ENCODE assay signal across 8 cellular contexts in genomic region chr13:49996951-49997895, GRCh38. TPM values are rescaled to one million over a fixed set of nuclear protein-coding genes. Genes with fewer than 3 reads are reported as not detected.
A peak's percentile ranks its signal among the peaks of the same experiment; 100 is the strongest.
DNase-seq lines count a peak whose midpoint lies in the region; ATAC-seq and TF ChIP-seq lines count a peak whose summit lies in the region.

Gene TRIM13, plus strand, starts transcription at chr13:49997042. Its CDS starts 14,899 bp downstream, at chr13:50011941.

- intact Hi-C loops in stomach (cut with DNase I; ENCODE audit: low total_unique reads): no loop called here

- H3F3A ChIP-seq in neural cell (ENCODE audit: insufficient read depth, low read length, poor library complexity, severe bottlenecking): no peaks in the 10 kb centered on the region

- H3K9me2 ChIP-seq in Karpas-422 (replicated peaks; ENCODE audit: insufficient read depth, low read length) (no peaks in the 10 kb centered on the region), neural cell (ENCODE audit: insufficient read depth, low read length) (no peaks in the 10 kb centered on the region)

- H3K4me2 ChIP-seq in Karpas-422 (ENCODE audit: low read depth, low read length, poor library complexity, severe bottlenecking): peak within 1 kb of the TSS; percentile 93
- peak within 1 kb of the TSS; percentile 99 for H3K4me2 ChIP-seq in neural cell (ENCODE audit: low read length)

- peak; percentile 77 for TF ChIP-seq CTCF in fibroblast of the aortic adventitia (IDR thresholded peaks at IDR 0.05; ENCODE audit: insufficient read depth, low read length)
- peak; percentile 89 for TF ChIP-seq CTCF in neural cell (IDR thresholded peaks at IDR 0.05; ENCODE audit: poor library complexity, severe bottlenecking)
- peak in 5 of 7 experiments; percentile 51 to 73 (median 67) for TF ChIP-seq CTCF in stomach (IDR thresholded peaks at IDR 0.05)

- peak; percentile 59 for ATAC-seq in GM21825 (IDR thresholded peaks at IDR 0.05; ENCODE audit: unreplicated experiment)

- DNase-seq in EL (peak; percentile 88), Karpas-422 (peak; percentile 95), SHP77 (lab: John Stamatoyannopoulos, UW) (peak; percentile 72 to 73), fibroblast of the aortic adventitia (ENCODE audit: low read depth) (peak; percentile 89), stomach (peak; percentile 91)
- DNase-seq in activated effector memory CD4-positive, alpha-beta T cell treated with anti-CD3 and anti-CD28 coated beads, Interleukin-2, amount 50 U/mL, for 16 hours: peak; percentile 93

- TF ChIP-seq EP300 in neural cell (conservative IDR thresholded peaks at IDR 0.05; ENCODE audit: poor library complexity, severe bottlenecking) (peak; percentile 21), stomach (IDR thresholded peaks at IDR 0.05) (no peak)

- peaks cover 54% of the 10 kb centered on the region for H3K4me1 ChIP-seq in Karpas-422 (ENCODE audit: low read length)
- H3K4me1 ChIP-seq in stomach: peaks cover 19 to 54% (median 45%) of the 10 kb centered on the region in 4 donors

- TF ChIP-seq POLR2A in stomach (IDR thresholded peaks at IDR 0.05): no peak

- peak; percentile 72 for TF ChIP-seq RAD21 in neural cell (conservative IDR thresholded peaks at IDR 0.05)

- H3K9ac ChIP-seq in Karpas-422 (ENCODE audit: low read length) (peak within 1 kb of the TSS; percentile 99), neural cell (ENCODE audit: low read length) (peak within 1 kb of the TSS; percentile 99)

- H2AFZ ChIP-seq in Karpas-422 (ENCODE audit: low read length) (peak within 1 kb of the TSS; percentile 79; the same call in 1 of the 2 replicates), neural cell (ENCODE audit: low read depth, low read length) (peak within 1 kb of the TSS; percentile 99)

- H3K79me2 ChIP-seq in Karpas-422 (ENCODE audit: low read length) (peaks cover 34% of the 10 kb centered on the region), neural cell (replicated peaks; ENCODE audit: insufficient read depth, low read length) (peaks cover 40% of the 10 kb centered on the region)

- H3K27ac ChIP-seq in Karpas-422 (ENCODE audit: low read length): peak within 1 kb of the TSS; percentile 95
- H3K27ac ChIP-seq in neural cell (ENCODE audit: low read length): peak within 1 kb of the TSS; percentile 92
- peak within 1 kb of the TSS; percentile 94 to 100 (median 99) for H3K27ac ChIP-seq in stomach

- peak within 1 kb of the TSS; percentile 97 for H3K4me3 ChIP-seq in Karpas-422 (ENCODE audit: low read length)
- peak within 1 kb of the TSS; percentile 82 for H3K4me3 ChIP-seq in fibroblast of the aortic adventitia (ENCODE audit: low read depth, low read length)
- peak within 1 kb of the TSS; percentile 99 for H3K4me3 ChIP-seq in neural cell (ENCODE audit: low read length)
- peak within 1 kb of the TSS; percentile 57 to 86 (median 82) for H3K4me3 ChIP-seq in stomach

- H3K27me3 ChIP-seq in Karpas-422 (ENCODE audit: low read length) (no peaks in the 10 kb centered on the region), neural cell (ENCODE audit: insufficient read depth, low read depth, low read length) (no peaks in the 10 kb centered on the region), stomach (no peaks in the 10 kb centered on the region)

- no peaks in the 10 kb centered on the region for H4K20me1 ChIP-seq in Karpas-422 (ENCODE audit: insufficient read depth, low read depth, low read length)
- H4K20me1 ChIP-seq in neural cell (ENCODE audit: insufficient read depth): no peaks in the 10 kb centered on the region

- H3K36me3 ChIP-seq in Karpas-422 (ENCODE audit: insufficient read depth, low read length) (peaks cover 30% of the 10 kb centered on the region), neural cell (ENCODE audit: insufficient read depth, low read length) (peaks cover 7% of the 10 kb centered on the region), stomach (peaks cover 0 to 19% (median 15%) of the 10 kb centered on the region in 4 donors)

- 0 to 1% (median 1%) methylated on average over 34 to 54 of the region's 56 CpGs for WGBS in stomach, 5 donors

- no peaks in the 10 kb centered on the region for H3K9me3 ChIP-seq in Karpas-422 (ENCODE audit: low read length)
- no peaks in the 10 kb centered on the region for H3K9me3 ChIP-seq in neural cell (ENCODE audit: low read length)
- no peaks in the 10 kb centered on the region for H3K9me3 ChIP-seq in stomach

TF ChIP-seq in neural cell, 6 proteins besides CTCF, POLR2A, EP300 and RAD21:
- peak; percentile 78 for TF ChIP-seq REST (IDR thresholded peaks at IDR 0.05; ENCODE audit: borderline replicate concordance)
- no peak for TF ChIP-seq EZH2 (IDR thresholded peaks at IDR 0.05; ENCODE audit: borderline replicate concordance, insufficient read depth, low read length, poor library complexity, severe bottlenecking)
- peak; percentile 51 for TF ChIP-seq MXI1 (conservative IDR thresholded peaks at IDR 0.05; ENCODE audit: poor library complexity, severe bottlenecking)
- peak; percentile 81 for TF ChIP-seq SMC3 (conservative IDR thresholded peaks at IDR 0.05; ENCODE audit: poor library complexity)
- peak; percentile 39 for TF ChIP-seq TAF1 (IDR thresholded peaks at IDR 0.05; ENCODE audit: low read depth)
- peak; percentile 88 for TF ChIP-seq POLR2AphosphoS5 (IDR thresholded peaks at IDR 0.05)

RNA-seq across cellular contexts. Expression of gene TRIM13, which starts in this region (rescaled TPM):
- total RNA-seq in Karpas-422 (2014; rRNA removed; shearing (Covaris generic); ENCODE audit: low replicate concordance): 17.5 and 18.2 TPM in 2 replicates
- total RNA-seq in fibroblast of the aortic adventitia (ENCODE audit: low replicate concordance) (19.4 and 25.6 TPM in 2 replicates), stomach (10 to 100 TPM in 4 of 5 donors, 1 to 10 TPM in 1; 4.1 to 23.7 (median 16.1) TPM)
- polyA plus RNA-seq in neural cell (52.8 and 59.2 TPM in 2 replicates), stomach (10 to 100 TPM in 1 of 3 donors, 1 to 10 TPM in 2; 7.5 to 18.6 (median 8.3) TPM)
- polyA minus RNA-seq in neural cell: 125 and 143 TPM in 2 replicates

Comparison
In these comparisons a context has a peak if more than half of its experiments do, and no peak if none do; other contexts are left out.
1. Peak in every context shown above with its lines: DNase-seq, ATAC-seq, H3K4me3 ChIP-seq and H3K27ac ChIP-seq.